In the genomic region with DNA sequence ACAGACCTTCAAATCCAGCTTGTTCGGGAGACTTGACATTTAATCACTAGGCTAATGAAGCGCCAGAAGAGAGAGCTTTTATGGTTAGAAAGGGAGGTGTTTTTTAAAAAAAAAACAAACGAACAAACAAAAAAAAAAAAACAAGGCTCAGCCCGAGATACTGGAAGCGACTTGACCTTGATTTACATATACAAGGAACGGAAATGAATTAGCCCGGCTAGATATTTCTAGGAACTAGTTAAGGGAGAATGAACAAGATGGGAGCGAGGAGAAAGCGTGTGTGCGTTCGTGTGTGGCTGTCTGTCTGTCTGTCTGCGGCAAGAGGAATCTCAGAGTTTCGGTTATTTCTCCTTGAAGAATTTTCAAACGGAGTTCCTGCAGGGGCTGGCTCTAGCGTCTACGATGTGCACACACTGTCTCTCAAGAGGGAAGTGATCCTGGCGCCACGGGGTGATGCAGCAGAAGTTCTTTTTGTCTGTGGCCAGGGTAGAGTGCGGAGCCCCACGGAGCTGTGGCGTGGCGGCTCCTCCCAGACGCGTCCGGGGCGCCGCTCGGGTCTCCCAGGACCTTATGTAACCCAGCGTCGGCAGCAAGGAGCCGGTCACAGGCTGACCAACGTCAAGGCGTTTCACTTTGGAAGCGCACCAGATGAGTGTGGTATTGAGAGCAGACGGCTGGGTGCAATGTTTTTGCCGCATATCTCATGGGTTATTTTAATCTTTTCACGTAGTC, we compare ENCODE assay signal across 8 cellular contexts. TPM values are rescaled to one million over a fixed set of nuclear protein-coding genes. Genes with fewer than 3 reads are reported as not detected.
DNase-seq lines count a peak whose midpoint lies in the region; ATAC-seq and TF ChIP-seq lines count a peak whose summit lies in the region.

No MANE protein-coding gene starts in this region.

- no peaks in the 10 kb centered on the region for H3K9me2 ChIP-seq in PC-3 (replicated peaks; ENCODE audit: low read length)

- POLR2A ChIA-PET in CD4-positive, alpha-beta T cell (lab: Charles Lee), result interaction anchor here (1.3 to 1.4 kb wide), 2 partner anchors 18 to 21 kb away, joined by 4 read pairs; no protein-coding TSS in a partner anchor
- POLR2A ChIA-PET in PC-3 (lab: Charles Lee; ENCODE audit: unreplicated experiment), result no interaction called here

- peak overlapping the region; percentile 73 for H3K9ac ChIP-seq in PC-3 (ENCODE audit: low read length)

- H3K36me3 Mint-ChIP-seq in CD4-positive, alpha-beta T cell (ENCODE audit: low read depth), result no peaks in the 10 kb centered on the region
- peaks cover 3% of the 10 kb centered on the region for H3K36me3 Mint-ChIP-seq in activated naive CD8-positive, alpha-beta T cell

- H3K4me2 ChIP-seq in PC-3 (ENCODE audit: low read length), result peak overlapping the region; percentile 84

- peaks cover 14% of the 10 kb centered on the region for H3K4me1 Mint-ChIP-seq in CD4-positive, alpha-beta T cell (ENCODE audit: low read depth)
- peaks cover 19% of the 10 kb centered on the region for H3K4me1 Mint-ChIP-seq in activated naive CD8-positive, alpha-beta T cell (ENCODE audit: low read depth)

- peak overlapping the region; percentile 81 for H3K4me3 Mint-ChIP-seq in CD4-positive, alpha-beta T cell
- peak overlapping the region; percentile 91 for H3K4me3 Mint-ChIP-seq in activated naive CD8-positive, alpha-beta T cell

- peak overlapping the region; percentile 83 for H3K4me3 ChIP-seq in PC-3 (ENCODE audit: low read length)
- H3K4me3 ChIP-seq in neutrophil (ENCODE audit: low read depth in 1 of 2, low read length in 1 of 2), result peak overlapping the region; percentile 18 to 23

- H3K9me3 ChIP-seq in CD4-positive, alpha-beta T cell (ENCODE audit: control insufficient read depth, low read length), result no peaks in the 10 kb centered on the region
- H3K9me3 ChIP-seq in PC-3 (ENCODE audit: low read length) (no peaks in the 10 kb centered on the region), neutrophil (no peaks in the 10 kb centered on the region)

- TSS peak; percentile 62 for BruUV-seq in PC-3 (replicated peaks; lab: Mats Ljungman, UMichigan)

- H3K27me3 Mint-ChIP-seq in CD4-positive, alpha-beta T cell, result peaks cover 72% of the 10 kb centered on the region
- H3K27me3 Mint-ChIP-seq in activated naive CD8-positive, alpha-beta T cell, result peaks cover 50% of the 10 kb centered on the region

- H2AFZ ChIP-seq in PC-3 (ENCODE audit: low read length), result peak overlapping the region; percentile 92

- no peaks in the 10 kb centered on the region for H3K36me3 ChIP-seq in PC-3 (ENCODE audit: low read depth, low read length)
- H3K36me3 ChIP-seq in neutrophil, result no peaks in the 10 kb centered on the region

- no peak overlapping the region for H3K27ac Mint-ChIP-seq in CD4-positive, alpha-beta T cell
- peak overlapping the region; percentile 47 for H3K27ac Mint-ChIP-seq in activated naive CD8-positive, alpha-beta T cell

- DNase-seq in CD4-positive, alpha-beta T cell, result peak in 6 of 10 experiments; percentile 2 to 44 (median 14)
- DNase-seq in PC-3, result peak; percentile 68
- DNase-seq in head of caudate nucleus, result peak; percentile 31 to 78 (median 58)
- DNase-seq in NCI-H128 (lab: John Stamatoyannopoulos, UW; ENCODE audit: unreplicated experiment), result no peak

- ATAC-seq in CD4-positive, alpha-beta T cell (ENCODE audit: poor library complexity), result peak; percentile 71
- ATAC-seq in GM19372 (IDR thresholded peaks at IDR 0.05; ENCODE audit: low read depth, unreplicated experiment) (peak; percentile 68), HG03460 (IDR thresholded peaks at IDR 0.05; ENCODE audit: unreplicated experiment) (peak; percentile 75), PC-3 (peak; percentile 95)

- H3K79me2 ChIP-seq in PC-3 (ENCODE audit: low read length), result no peaks in the 10 kb centered on the region

- no peaks in the 10 kb centered on the region for H3K9me3 Mint-ChIP-seq in CD4-positive, alpha-beta T cell
- H3K9me3 Mint-ChIP-seq in activated naive CD8-positive, alpha-beta T cell (ENCODE audit: low read depth), result no peaks in the 10 kb centered on the region

- intact Hi-C loops in CD4-positive, alpha-beta T cell (cut with DNase I, micrococcal nuclease), result loop anchor here in 1 of 2 experiments (5.0 kb wide), 1 partner anchor 86 kb away; a partner anchor contains a TSS
- intact Hi-C loops in PC-3 (cut with micrococcal nuclease) (loop anchor here (1.0 kb wide), 1 partner anchor 21 kb away; no protein-coding TSS in a partner anchor), head of caudate nucleus (cut with DNase I) (no loop called here)

- H3K27me3 ChIP-seq in CD4-positive, alpha-beta T cell (ENCODE audit: control insufficient read depth, insufficient read depth, low read length), result peaks cover 38% of the 10 kb centered on the region
- H3K27me3 ChIP-seq in PC-3 (ENCODE audit: low read length) (no peaks in the 10 kb centered on the region), neutrophil (peaks cover 81% of the 10 kb centered on the region)

- H3F3A ChIP-seq in PC-3 (ENCODE audit: low read length, unreplicated experiment), result no peaks in the 10 kb centered on the region

- CTCF ChIA-PET in CD4-positive, alpha-beta T cell (lab: Charles Lee), result interaction anchor here (1.0 kb wide), 2 partner anchors 22 to 511 kb away, joined by 4 read pairs; no protein-coding TSS in a partner anchor
- CTCF ChIA-PET in PC-3 (lab: Charles Lee), result interaction anchor here (0.5 to 0.6 kb wide), 2 partner anchors 10 to 543 kb away, joined by 3 to 6 read pairs; no protein-coding TSS in a partner anchor

- H3K4me1 ChIP-seq in PC-3 (ENCODE audit: insufficient read depth, low read length), result no peaks in the 10 kb centered on the region
- peaks cover 10% of the 10 kb centered on the region in 2 experiments for H3K4me1 ChIP-seq in neutrophil (ENCODE audit: control insufficient read depth in 1 of 2, insufficient read depth in 1 of 2, low read depth in 1 of 2, low read length in 1 of 2)

- no peak overlapping the region for H3K27ac ChIP-seq in CD4-positive, alpha-beta T cell (ENCODE audit: low read depth, low read length)
- H3K27ac ChIP-seq in PC-3 (ENCODE audit: low read length) (peak overlapping the region; percentile 44), neutrophil (no peak overlapping the region)

- H4K20me1 ChIP-seq in PC-3 (ENCODE audit: low read length), result no peaks in the 10 kb centered on the region

- TF ChIP-seq CTCF in CD4-positive, alpha-beta T cell (IDR thresholded peaks at IDR 0.05), result no peak
- TF ChIP-seq CTCF in PC-3 (conservative IDR thresholded peaks at IDR 0.05; ENCODE audit: low read depth, low read length), result no peak
- TF ChIP-seq CTCF in neutrophil (IDR thresholded peaks at IDR 0.05), result no peak

RNA-seq across cellular contexts. Expression of a gene that starts 18.8 kb away (rescaled TPM):
- 1 to 10 TPM; 4.1 to 4.2 TPM for total RNA-seq in CD4-positive, alpha-beta T cell
- total RNA-seq in PC-3 (2014; rRNA removed), result 28.9 and 43.1 TPM in 2 replicates
